Comparison of ENCODE assay signal across 1 cellular context in the genomic region with DNA sequence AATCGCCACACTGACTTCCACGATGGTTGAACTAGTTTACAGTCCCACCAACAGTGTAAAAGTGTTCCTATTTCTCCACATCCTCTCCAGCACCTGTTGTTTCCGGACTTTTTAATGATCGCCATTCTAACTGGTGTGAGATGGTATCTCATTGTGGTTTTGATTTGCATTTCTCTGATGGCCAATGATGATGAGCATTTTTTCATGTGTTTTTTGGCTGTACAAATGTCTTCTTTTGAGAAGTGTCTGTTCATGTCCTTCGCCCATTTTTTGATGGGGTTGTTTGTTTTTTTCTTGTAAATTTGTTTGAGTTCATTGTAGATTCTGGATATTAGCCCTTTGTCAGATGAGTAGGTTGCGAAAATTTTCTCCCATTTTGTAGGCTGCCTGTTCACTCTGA.
TF ChIP-seq lines count a peak whose summit lies in the region.
"Not testable (repeated sequence)": the region's sequence is repeated elsewhere in the genome, so short reads cannot be mapped to it uniquely, and the experiment has no call there.

No MANE protein-coding gene starts in this region.

- not testable (repeated sequence) for H3K4me3 ChIP-seq in HEK293 (ENCODE audit: low read depth, low read length)

- not testable (repeated sequence) for TF ChIP-seq CTCF in HEK293 (tag by site-specific recombination; IDR thresholded peaks at IDR 0.05)

- not testable (repeated sequence) for H3K36me3 ChIP-seq in HEK293 (ENCODE audit: control insufficient read depth in 2 of 2, insufficient read depth in 1 of 2, low read length in 2 of 2)

- H3K27ac ChIP-seq in HEK293 (ENCODE audit: extremely low read depth, low read depth, low read length) = not testable (repeated sequence)

- not testable (repeated sequence) for H3K4me1 ChIP-seq in HEK293 (ENCODE audit: control insufficient read depth, insufficient read depth, low read length)

- POLR2A ChIA-PET in HEK293 (lab: Yijun Ruan, JAX) = not testable (repeated sequence)

- not testable (repeated sequence) for H3K9me3 ChIP-seq in HEK293 (ENCODE audit: control insufficient read depth, insufficient read depth, low read depth, low read length)

- CTCF ChIA-PET in HEK293 (lab: Yijun Ruan, JAX) = not testable (repeated sequence)

TF ChIP-seq in HEK293, 187 proteins besides CTCF, POLR2A, EP300 and RAD21:
- TF ChIP-seq SCRT2 (tag by site-specific recombination; IDR thresholded peaks at IDR 0.05) = peak; percentile 58
